In genomic region chr16:85266857-85267256, GRCh38 we compare ENCODE assay signal across 29 cellular contexts.
"Had no signal": no experiment of that assay in that cellular context is flagged by ENCODE, and none has a peak within 500 bp of the region (broad histone marks: within the 10 kb centered on the region; RNA-seq: fewer than 3 reads in every experiment).

No MANE protein-coding gene starts in this region.

- H3K9ac ChIP-seq: parathyroid adenoma had no signal

- H3K4me1 ChIP-seq: body of pancreas, colonic mucosa, gastroesophageal sphincter, parathyroid adenoma, right atrium auricular region had no signal

- H3K27ac ChIP-seq: body of pancreas, colonic mucosa, gastroesophageal sphincter, parathyroid adenoma, psoas muscle, right atrium auricular region, tibial nerve, VCaP had no signal

- H3K36me3 ChIP-seq: adrenal gland, colonic mucosa, gastroesophageal sphincter, right atrium auricular region, tibial nerve had no signal

- DNase-seq: activated CD4-positive, alpha-beta memory T cell treated with anti-CD3 and anti-CD28 coated beads for 36 hours; activated CD4-positive, alpha-beta T cell treated with anti-CD3 and anti-CD28 coated beads for 48 hours; activated CD8-positive, alpha-beta memory T cell treated with anti-CD3 and anti-CD28 coated beads, Interleukin-2, amount 50 U/mL, for 4 hours; activated effector memory CD4-positive, alpha-beta T cell treated with anti-CD3 and anti-CD28 coated beads, Interleukin-2, amount 50 U/mL, for 16 hours; activated naive CD4-positive, alpha-beta T cell treated with anti-CD3 and anti-CD28 coated beads for 36 hours; activated naive CD8-positive, alpha-beta T cell treated with anti-CD3 and anti-CD28 coated beads for 36 hours; activated T-cell treated with anti-CD3 and anti-CD28 coated beads, Interleukin-2, amount 50 U/mL, for 1 hour; aorta; body of pancreas; cerebellar nuclear complex; colonic mucosa; effector CD8-positive, alpha-beta T cell; erythroblast; head of caudate nucleus; hypothalamus; immature natural killer cell; naive B cell; nephron progenitor cell; occipital lobe; psoas muscle; stimulated activated CD4-positive, alpha-beta T cell treated with anti-CD3 and anti-CD28 coated beads, Interleukin-1b, Interleukin-23, amount 100 ng/mL, for 48 hours; stimulated activated naive B cell treated with anti-CD40 and anti-IgM and Interleukin-4, amounts not matched to agents 10 μg/mL and 1 μg/mL and 100 μg/mL, for 72 hours had no signal

- H3K4me3 ChIP-seq: adrenal gland, body of pancreas, colonic mucosa, gastroesophageal sphincter, psoas muscle, right atrium auricular region, smooth muscle cell, tibial nerve had no signal

- H3K27me3 ChIP-seq: adrenal gland, body of pancreas, colonic mucosa, gastroesophageal sphincter, right atrium auricular region, tibial nerve had no signal

- H3K9me3 ChIP-seq: adrenal gland, body of pancreas, colonic mucosa, gastroesophageal sphincter, psoas muscle, right atrium auricular region, tibial nerve had no signal
